ENCODE assay signal across 9 cellular contexts in genomic region chrX:9942086-9942485, GRCh38. TPM values are rescaled to one million over a fixed set of nuclear protein-coding genes. Genes with fewer than 3 reads are reported as not detected.
DNase-seq lines count a peak whose midpoint lies in the region; ATAC-seq and TF ChIP-seq lines count a peak whose summit lies in the region.
"Had no signal": no experiment of that assay in that cellular context is flagged by ENCODE, and none has a peak within 500 bp of the region (broad histone marks: within the 10 kb centered on the region; RNA-seq: fewer than 3 reads in every experiment).

No MANE protein-coding gene starts in this region.

- TF ChIP-seq POLR2A in prostate gland (IDR thresholded peaks at IDR 0.05), result no peak

- no peak overlapping the region for H3K27ac ChIP-seq in prostate gland
- H3K27ac ChIP-seq in substantia nigra (ENCODE audit: low read depth, low read length, poor library complexity, severe bottlenecking), result no peak overlapping the region

- DNase-seq in activated T-cell treated with anti-CD3 and anti-CD28 coated beads for 4 hours (peak; percentile 9), prostate gland (ENCODE audit: low spot score) (no peak), substantia nigra (lab: John Stamatoyannopoulos, UW) (no peak), HPDE6-E6E7 (ENCODE audit: extremely low spot score) (no peak)
- DNase-seq in stimulated activated CD8-positive, alpha-beta memory T cell treated with anti-CD3 and anti-CD28 coated beads, Interleukin-15, amount 100 ng/mL, for 4 hours (ENCODE audit: low read depth in 2 of 2), result peak; percentile 29 to 40

- H3K4me3 ChIP-seq in prostate gland, result no peak overlapping the region

- no peaks in the 10 kb centered on the region for H3K4me1 ChIP-seq in prostate gland (replicated peaks)

- no peak for TF ChIP-seq CTCF in prostate gland (IDR thresholded peaks at IDR 0.05)

- H3K27me3 ChIP-seq in prostate gland (replicated peaks; ENCODE audit: insufficient read depth), result no peaks in the 10 kb centered on the region

- 79% methylated on average over 6 of the region's 6 CpGs for WGBS in prostate gland

- H3K36me3 ChIP-seq in prostate gland, result no peaks in the 10 kb centered on the region

- intact Hi-C loops in prostate gland (cut with DNase I), result no loop called here

- no peaks in the 10 kb centered on the region for H3K9me3 ChIP-seq in prostate gland

- ATAC-seq in GM19397 (IDR thresholded peaks at IDR 0.05; ENCODE audit: unreplicated experiment) (peak; percentile 89), HG03439 (IDR thresholded peaks at IDR 0.05; ENCODE audit: unreplicated experiment) (peak; percentile 95), SK-N-SH treated with all-trans-retinoic acid at 6 μM for 48 hours (no peak)

TF ChIP-seq in SK-N-SH treated with all-trans-retinoic acid at 6 μM for 48 hours, 23 proteins besides CTCF, POLR2A, EP300 and RAD21:
- no peak for TF ChIP-seq ZFP3 (CRISPR knock-in tag; IDR thresholded peaks at IDR 0.05)
- TF ChIP-seq SNAI2 (CRISPR knock-in tag; IDR thresholded peaks at IDR 0.05), result no peak
- TF ChIP-seq ZC3H10 (CRISPR knock-in tag; IDR thresholded peaks at IDR 0.05), result no peak
- no peak for TF ChIP-seq ESRRG (CRISPR knock-in tag; IDR thresholded peaks at IDR 0.05)
- no peak for TF ChIP-seq CSDC2 (CRISPR knock-in tag; IDR thresholded peaks at IDR 0.05)
- no peak for TF ChIP-seq CREB5 (CRISPR knock-in tag; IDR thresholded peaks at IDR 0.05; ENCODE audit: low read depth)
- no peak for TF ChIP-seq CSRNP3 (CRISPR knock-in tag; IDR thresholded peaks at IDR 0.05)
- TF ChIP-seq ZNF565 (CRISPR knock-in tag; conservative IDR thresholded peaks at IDR 0.05; ENCODE audit: low read depth), result no peak
- no peak for TF ChIP-seq TSHZ2 (CRISPR knock-in tag; IDR thresholded peaks at IDR 0.05)
- TF ChIP-seq ZNF70 (CRISPR knock-in tag; IDR thresholded peaks at IDR 0.05), result no peak
- no peak for TF ChIP-seq ZNF8 (CRISPR knock-in tag; IDR thresholded peaks at IDR 0.05)
- no peak for TF ChIP-seq PPARA (CRISPR knock-in tag; IDR thresholded peaks at IDR 0.05; ENCODE audit: borderline replicate concordance)
- TF ChIP-seq TOX (CRISPR knock-in tag; IDR thresholded peaks at IDR 0.05; ENCODE audit: borderline replicate concordance), result no peak

RNA-seq across cellular contexts. Expression of gene CLDN34, which starts 25.1 kb away (rescaled TPM):
- total RNA-seq in prostate gland, result under 1 TPM in 1 of 2 donors, not detected in 1; 0.36 TPM
- total RNA-seq: NCI-H460 had no signal

Comparison
In these comparisons a context has a peak if more than half of its experiments do, and no peak if none do; other contexts are left out.
1. DNase-seq: peak in activated T-cell treated with anti-CD3 and anti-CD28 coated beads for 4 hours (single experiment) and stimulated activated CD8-positive, alpha-beta memory T cell treated with anti-CD3 and anti-CD28 coated beads, Interleukin-15, amount 100 ng/mL, for 4 hours (2 of 2); none in prostate gland (single experiment), substantia nigra (0 of 49) and HPDE6-E6E7 (single experiment).